Comparison of ENCODE assay signal across 14 cellular contexts in genomic region chr14:89578048-89578619, GRCh38.
A peak's percentile ranks its signal among the peaks of the same experiment; 100 is the strongest.
DNase-seq lines count a peak whose midpoint lies in the region; ATAC-seq and TF ChIP-seq lines count a peak whose summit lies in the region.
"Had no signal": no experiment of that assay in that cellular context is flagged by ENCODE, and none has a peak within 500 bp of the region (broad histone marks: within the 10 kb centered on the region; RNA-seq: fewer than 3 reads in every experiment).

No MANE protein-coding gene starts in this region.

- intact Hi-C loops in lower lobe of right lung (cut with DNase I) = no loop called here

- TF ChIP-seq EP300 in suprapubic skin (IDR thresholded peaks at IDR 0.05) = no peak

- H3K27me3 Mint-ChIP-seq in activated naive CD8-positive, alpha-beta T cell = no peaks in the 10 kb centered on the region
- no peaks in the 10 kb centered on the region for H3K27me3 Mint-ChIP-seq in activated naive CD8-positive, alpha-beta T cell treated with anti-CD3 and anti-CD28 coated beads, Interleukin-2, amount 50 U/mL, for 24 hours
- H3K27me3 Mint-ChIP-seq in central memory CD8-positive, alpha-beta T cell = no peaks in the 10 kb centered on the region
- no peaks in the 10 kb centered on the region for H3K27me3 Mint-ChIP-seq in activated CD4-positive, alpha-beta memory T cell treated with anti-CD3 and anti-CD28 coated beads, Interleukin-2, amount 10 ng/mL, durations not matched to agents 7 days and 5 days

- H3K4me3 Mint-ChIP-seq in activated naive CD8-positive, alpha-beta T cell = no peak overlapping the region
- no peak overlapping the region for H3K4me3 Mint-ChIP-seq in activated naive CD8-positive, alpha-beta T cell treated with anti-CD3 and anti-CD28 coated beads, Interleukin-2, amount 50 U/mL, for 24 hours
- H3K4me3 Mint-ChIP-seq in central memory CD8-positive, alpha-beta T cell = no peak overlapping the region
- H3K4me3 Mint-ChIP-seq in activated CD4-positive, alpha-beta memory T cell treated with anti-CD3 and anti-CD28 coated beads, Interleukin-2, amount 10 ng/mL, durations not matched to agents 7 days and 5 days = no peak overlapping the region

- H3K9me3 ChIP-seq in lower lobe of right lung (no peaks in the 10 kb centered on the region), suprapubic skin (no peaks in the 10 kb centered on the region)
- H3K9me3 ChIP-seq: colonic mucosa, gastrocnemius medialis, SK-N-SH had no signal

- peaks cover 50% of the 10 kb centered on the region for H3K4me1 Mint-ChIP-seq in activated naive CD8-positive, alpha-beta T cell (ENCODE audit: low read depth)
- peaks cover 17% of the 10 kb centered on the region for H3K4me1 Mint-ChIP-seq in activated naive CD8-positive, alpha-beta T cell treated with anti-CD3 and anti-CD28 coated beads, Interleukin-2, amount 50 U/mL, for 24 hours
- H3K4me1 Mint-ChIP-seq in central memory CD8-positive, alpha-beta T cell = peaks cover 44% of the 10 kb centered on the region
- H3K4me1 Mint-ChIP-seq in activated CD4-positive, alpha-beta memory T cell treated with anti-CD3 and anti-CD28 coated beads, Interleukin-2, amount 10 ng/mL, durations not matched to agents 7 days and 5 days = no peaks in the 10 kb centered on the region

- H3K27ac Mint-ChIP-seq in activated naive CD8-positive, alpha-beta T cell = peak overlapping the region; percentile 62
- H3K27ac Mint-ChIP-seq in activated naive CD8-positive, alpha-beta T cell treated with anti-CD3 and anti-CD28 coated beads, Interleukin-2, amount 50 U/mL, for 24 hours = no peak overlapping the region
- peak overlapping the region; percentile 63 for H3K27ac Mint-ChIP-seq in central memory CD8-positive, alpha-beta T cell (ENCODE audit: low read depth)
- H3K27ac Mint-ChIP-seq in activated CD4-positive, alpha-beta memory T cell treated with anti-CD3 and anti-CD28 coated beads, Interleukin-2, amount 10 ng/mL, durations not matched to agents 7 days and 5 days = no peak overlapping the region
- H3K27ac Mint-ChIP-seq: activated T-helper 2 cell treated with anti-CD3 and anti-CD28 coated beads, Interferon-gamma antibody, Interleukin-2, Interleukin-4, amounts not matched to agents 10 μg/mL and 5 μg/mL and 100 μg/mL, durations not matched to agents 14 hours and 24 hours and 36 hours had no signal

- CTCF ChIA-PET in activated CD4-positive, alpha-beta memory T cell treated with anti-CD3 and anti-CD28 coated beads, Interleukin-2, amount 10 ng/mL, durations not matched to agents 7 days and 5 days (lab: Charles Lee) = no interaction called here

- POLR2A ChIA-PET in activated CD4-positive, alpha-beta memory T cell treated with anti-CD3 and anti-CD28 coated beads, Interleukin-2, amount 10 ng/mL, durations not matched to agents 7 days and 5 days (lab: Charles Lee) = no interaction called here

- H3K4me1 ChIP-seq in lower lobe of right lung = peaks cover 27% of the 10 kb centered on the region
- peaks cover 10% of the 10 kb centered on the region for H3K4me1 ChIP-seq in suprapubic skin
- H3K4me1 ChIP-seq: colonic mucosa had no signal

- H3K27me3 ChIP-seq in lower lobe of right lung (ENCODE audit: low read depth) (no peaks in the 10 kb centered on the region), suprapubic skin (no peaks in the 10 kb centered on the region)
- H3K27me3 ChIP-seq: colonic mucosa, gastrocnemius medialis had no signal

- no peak for DNase-seq in activated naive CD8-positive, alpha-beta T cell treated with anti-CD3 and anti-CD28 coated beads, Interleukin-2, amount 50 U/mL, for 24 hours
- no peak for DNase-seq in central memory CD8-positive, alpha-beta T cell (ENCODE audit: low spot score in 2 of 2)
- DNase-seq in lower lobe of right lung (no peak), suprapubic skin (ENCODE audit: low spot score in 2 of 2) (no peak)
- DNase-seq in activated CD4-positive, alpha-beta memory T cell treated with anti-CD3 and anti-CD28 coated beads, Interleukin-2, amount 10 ng/mL, durations not matched to agents 7 days and 5 days = no peak
- DNase-seq: ACHN, colonic mucosa, gastrocnemius medialis, GF-D8, SK-N-SH had no signal

- WGBS in suprapubic skin = 69% methylated on average over 4 of the region's 4 CpGs

- no peak for TF ChIP-seq POLR2A in suprapubic skin (IDR thresholded peaks at IDR 0.05)

- TF ChIP-seq CTCF in lower lobe of right lung (IDR thresholded peaks at IDR 0.05) = no peak
- no peak for TF ChIP-seq CTCF in suprapubic skin (IDR thresholded peaks at IDR 0.05)

- no peak overlapping the region for H3K4me3 ChIP-seq in lower lobe of right lung
- H3K4me3 ChIP-seq in suprapubic skin = no peak overlapping the region
- H3K4me3 ChIP-seq: colonic mucosa, gastrocnemius medialis had no signal

- peaks cover 27% of the 10 kb centered on the region for H3K36me3 Mint-ChIP-seq in activated naive CD8-positive, alpha-beta T cell
- peaks cover 12% of the 10 kb centered on the region for H3K36me3 Mint-ChIP-seq in activated naive CD8-positive, alpha-beta T cell treated with anti-CD3 and anti-CD28 coated beads, Interleukin-2, amount 50 U/mL, for 24 hours (ENCODE audit: low read depth)
- H3K36me3 Mint-ChIP-seq in central memory CD8-positive, alpha-beta T cell (ENCODE audit: insufficient read depth) = peaks cover 16% of the 10 kb centered on the region
- H3K36me3 Mint-ChIP-seq in activated CD4-positive, alpha-beta memory T cell treated with anti-CD3 and anti-CD28 coated beads, Interleukin-2, amount 10 ng/mL, durations not matched to agents 7 days and 5 days (ENCODE audit: low read depth) = peaks cover 31% of the 10 kb centered on the region

- H3K27ac ChIP-seq in lower lobe of right lung (no peak overlapping the region), suprapubic skin (peak overlapping the region; percentile 11)
- H3K27ac ChIP-seq: colonic mucosa, gastrocnemius medialis had no signal

- H3K36me3 ChIP-seq in lower lobe of right lung (no peaks in the 10 kb centered on the region), suprapubic skin (no peaks in the 10 kb centered on the region)
- H3K36me3 ChIP-seq: colonic mucosa, gastrocnemius medialis had no signal

- H3K9me3 Mint-ChIP-seq in activated naive CD8-positive, alpha-beta T cell (ENCODE audit: low read depth) = no peaks in the 10 kb centered on the region
- no peaks in the 10 kb centered on the region for H3K9me3 Mint-ChIP-seq in activated naive CD8-positive, alpha-beta T cell treated with anti-CD3 and anti-CD28 coated beads, Interleukin-2, amount 50 U/mL, for 24 hours
- no peaks in the 10 kb centered on the region for H3K9me3 Mint-ChIP-seq in central memory CD8-positive, alpha-beta T cell
- H3K9me3 Mint-ChIP-seq in activated CD4-positive, alpha-beta memory T cell treated with anti-CD3 and anti-CD28 coated beads, Interleukin-2, amount 10 ng/mL, durations not matched to agents 7 days and 5 days = no peaks in the 10 kb centered on the region
- H3K9me3 Mint-ChIP-seq: activated T-helper 2 cell treated with anti-CD3 and anti-CD28 coated beads, Interferon-gamma antibody, Interleukin-2, Interleukin-4, amounts not matched to agents 10 μg/mL and 5 μg/mL and 100 μg/mL, durations not matched to agents 14 hours and 24 hours and 36 hours had no signal

- ATAC-seq in activated naive CD8-positive, alpha-beta T cell treated with anti-CD3 and anti-CD28 coated beads, Interleukin-2, amount 50 U/mL, for 24 hours = no peak
- ATAC-seq in central memory CD8-positive, alpha-beta T cell (replicated peaks; ENCODE audit: extremely low read depth, poor library complexity, severe bottlenecking) = no peak
- ATAC-seq in lower lobe of right lung (peak; percentile 22 to 50), GM21576 (IDR thresholded peaks at IDR 0.05; ENCODE audit: unreplicated experiment) (no peak)
- ATAC-seq in activated CD4-positive, CD25-positive, alpha-beta regulatory T cell treated with anti-CD3 and anti-CD28 coated beads, Interleukin-2, amount 50 U/mL, for 24 hours = no peak
- ATAC-seq: gastrocnemius medialis had no signal

Comparison
In these comparisons a context has a peak if more than half of its experiments do, and no peak if none do; other contexts are left out.
1. H3K27ac Mint-ChIP-seq: peak in activated naive CD8-positive, alpha-beta T cell (single experiment) and central memory CD8-positive, alpha-beta T cell (single experiment); none in activated naive CD8-positive, alpha-beta T cell treated with anti-CD3 and anti-CD28 coated beads, Interleukin-2, amount 50 U/mL, for 24 hours (single experiment) and activated CD4-positive, alpha-beta memory T cell treated with anti-CD3 and anti-CD28 coated beads, Interleukin-2, amount 10 ng/mL, durations not matched to agents 7 days and 5 days (single experiment).
2. ATAC-seq: peak in lower lobe of right lung (2 of 2); none in activated naive CD8-positive, alpha-beta T cell treated with anti-CD3 and anti-CD28 coated beads, Interleukin-2, amount 50 U/mL, for 24 hours (single experiment), central memory CD8-positive, alpha-beta T cell (single experiment), activated CD4-positive, CD25-positive, alpha-beta regulatory T cell treated with anti-CD3 and anti-CD28 coated beads, Interleukin-2, amount 50 U/mL, for 24 hours (0 of 2) and GM21576 (single experiment).